Comparison of ENCODE assay signal across 6 cellular contexts in genomic region chr4:2916696-2917095, GRCh38. TPM values are rescaled to one million over a fixed set of nuclear protein-coding genes. Genes with fewer than 3 reads are reported as not detected.
DNase-seq lines count a peak whose midpoint lies in the region; ATAC-seq and TF ChIP-seq lines count a peak whose summit lies in the region.
"Not testable (repeated sequence)": the region's sequence is repeated elsewhere in the genome, so short reads cannot be mapped to it uniquely, and the experiment has no call there.

No MANE protein-coding gene starts in this region.

- H3K27ac ChIP-seq in CD4-positive, alpha-beta T cell (ENCODE audit: low read depth, low read length) = not testable (repeated sequence)

- peaks cover 42% of the 10 kb centered on the region for H3K4me1 Mint-ChIP-seq in CD4-positive, alpha-beta T cell (ENCODE audit: low read depth)
- H3K4me1 Mint-ChIP-seq in IgD-negative memory B cell (peaks cover 40 to 47% (median 43%) of the 10 kb centered on the region in 3 donors), endothelial cell (ENCODE audit: unreplicated experiment) (peaks cover 14% of the 10 kb centered on the region), natural killer cell (peaks cover 48 to 52% of the 10 kb centered on the region in 2 donors)
- H3K4me1 Mint-ChIP-seq in activated CD8-positive, alpha-beta T cell treated with anti-CD3 and anti-CD28 coated beads, Interleukin-2, amount 10 ng/mL, durations not matched to agents 7 days and 5 days (ENCODE audit: low read depth) = peaks cover 40% of the 10 kb centered on the region
- peaks cover 44 to 57% of the 10 kb centered on the region in 2 donors for H3K4me1 Mint-ChIP-seq in stimulated activated naive B cell treated with anti-CD40 and anti-IgM and Interleukin-4, amounts not matched to agents 10 μg/mL and 1 μg/mL and 100 μg/mL, for 72 hours

- POLR2A ChIA-PET in CD4-positive, alpha-beta T cell (lab: Charles Lee); activated CD8-positive, alpha-beta T cell treated with anti-CD3 and anti-CD28 coated beads, Interleukin-2, amount 10 ng/mL, durations not matched to agents 7 days and 5 days (lab: Charles Lee): not testable (repeated sequence)

- not testable (repeated sequence) for H3K4me3 Mint-ChIP-seq in CD4-positive, alpha-beta T cell; activated CD8-positive, alpha-beta T cell treated with anti-CD3 and anti-CD28 coated beads, Interleukin-2, amount 10 ng/mL, durations not matched to agents 7 days and 5 days; natural killer cell; stimulated activated naive B cell treated with anti-CD40 and anti-IgM and Interleukin-4, amounts not matched to agents 10 μg/mL and 1 μg/mL and 100 μg/mL, for 72 hours
- H3K4me3 Mint-ChIP-seq in IgD-negative memory B cell (peak overlapping the region in 1 of 4 donors; percentile 21), endothelial cell (ENCODE audit: unreplicated experiment) (peak overlapping the region; percentile 82)

- peak overlapping the region; percentile 49 for H3K27ac Mint-ChIP-seq in CD4-positive, alpha-beta T cell
- H3K27ac Mint-ChIP-seq in IgD-negative memory B cell (peak overlapping the region; percentile 68 to 99 (median 76)), natural killer cell (peak overlapping the region; percentile 79 to 87)
- H3K27ac Mint-ChIP-seq in activated CD8-positive, alpha-beta T cell treated with anti-CD3 and anti-CD28 coated beads, Interleukin-2, amount 10 ng/mL, durations not matched to agents 7 days and 5 days = peak overlapping the region; percentile 28
- H3K27ac Mint-ChIP-seq in endothelial cell (ENCODE audit: unreplicated experiment) = not testable (repeated sequence)
- peak overlapping the region; percentile 27 for H3K27ac Mint-ChIP-seq in stimulated activated naive B cell treated with anti-CD40 and anti-IgM and Interleukin-4, amounts not matched to agents 10 μg/mL and 1 μg/mL and 100 μg/mL, for 72 hours

- not testable (repeated sequence) for ATAC-seq in CD4-positive, alpha-beta T cell (ENCODE audit: poor library complexity); activated CD8-positive, alpha-beta T cell treated with anti-CD3 and anti-CD28 coated beads, Interleukin-2, amount 10 ng/mL, durations not matched to agents 7 days and 5 days; natural killer cell; stimulated activated naive B cell treated with anti-CD40 and anti-IgM and Interleukin-4, amounts not matched to agents 10 μg/mL and 1 μg/mL and 100 μg/mL, for 72 hours (replicated peaks)

- intact Hi-C loops in CD4-positive, alpha-beta T cell (cut with DNase I, micrococcal nuclease); natural killer cell (cut with micrococcal nuclease): not testable (repeated sequence)

- H3K27me3 Mint-ChIP-seq in CD4-positive, alpha-beta T cell; IgD-negative memory B cell; activated CD8-positive, alpha-beta T cell treated with anti-CD3 and anti-CD28 coated beads, Interleukin-2, amount 10 ng/mL, durations not matched to agents 7 days and 5 days (ENCODE audit: low read depth); endothelial cell (ENCODE audit: unreplicated experiment); natural killer cell (ENCODE audit: low read depth in 2 of 2); stimulated activated naive B cell treated with anti-CD40 and anti-IgM and Interleukin-4, amounts not matched to agents 10 μg/mL and 1 μg/mL and 100 μg/mL, for 72 hours: not testable (repeated sequence)

- H3K9me3 Mint-ChIP-seq in CD4-positive, alpha-beta T cell; IgD-negative memory B cell; activated CD8-positive, alpha-beta T cell treated with anti-CD3 and anti-CD28 coated beads, Interleukin-2, amount 10 ng/mL, durations not matched to agents 7 days and 5 days (ENCODE audit: insufficient read depth); endothelial cell (ENCODE audit: unreplicated experiment); natural killer cell; stimulated activated naive B cell treated with anti-CD40 and anti-IgM and Interleukin-4, amounts not matched to agents 10 μg/mL and 1 μg/mL and 100 μg/mL, for 72 hours: not testable (repeated sequence)

- CTCF ChIA-PET in CD4-positive, alpha-beta T cell (lab: Charles Lee); activated CD8-positive, alpha-beta T cell treated with anti-CD3 and anti-CD28 coated beads, Interleukin-2, amount 10 ng/mL, durations not matched to agents 7 days and 5 days (lab: Charles Lee): not testable (repeated sequence)

- H3K36me3 Mint-ChIP-seq in CD4-positive, alpha-beta T cell (ENCODE audit: low read depth) = peaks cover 81% of the 10 kb centered on the region
- H3K36me3 Mint-ChIP-seq in IgD-negative memory B cell = peaks cover 23% of the 10 kb centered on the region
- H3K36me3 Mint-ChIP-seq in activated CD8-positive, alpha-beta T cell treated with anti-CD3 and anti-CD28 coated beads, Interleukin-2, amount 10 ng/mL, durations not matched to agents 7 days and 5 days (ENCODE audit: low read depth) = peaks cover 78% of the 10 kb centered on the region
- H3K36me3 Mint-ChIP-seq in endothelial cell (ENCODE audit: low read depth, unreplicated experiment) = peaks cover 68% of the 10 kb centered on the region
- H3K36me3 Mint-ChIP-seq in natural killer cell = peaks cover 27% of the 10 kb centered on the region
- peaks cover 63 to 77% of the 10 kb centered on the region in 2 donors for H3K36me3 Mint-ChIP-seq in stimulated activated naive B cell treated with anti-CD40 and anti-IgM and Interleukin-4, amounts not matched to agents 10 μg/mL and 1 μg/mL and 100 μg/mL, for 72 hours

- not testable (repeated sequence) for H3K27me3 ChIP-seq in CD4-positive, alpha-beta T cell (ENCODE audit: control insufficient read depth, insufficient read depth, low read length)

- DNase-seq in CD4-positive, alpha-beta T cell; activated CD8-positive, alpha-beta T cell treated with anti-CD3 and anti-CD28 coated beads, Interleukin-2, amount 10 ng/mL, durations not matched to agents 7 days and 5 days; endothelial cell (ENCODE audit: low spot score); natural killer cell; stimulated activated naive B cell treated with anti-CD40 and anti-IgM and Interleukin-4, amounts not matched to agents 10 μg/mL and 1 μg/mL and 100 μg/mL, for 72 hours: not testable (repeated sequence)

- not testable (repeated sequence) for TF ChIP-seq CTCF in CD4-positive, alpha-beta T cell (IDR thresholded peaks at IDR 0.05); endothelial cell (IDR thresholded peaks at IDR 0.05; ENCODE audit: unreplicated experiment); natural killer cell (IDR thresholded peaks at IDR 0.05)

- H3K9me3 ChIP-seq in CD4-positive, alpha-beta T cell (ENCODE audit: control insufficient read depth, low read length) = not testable (repeated sequence)

RNA-seq across cellular contexts. Expression of gene NOP14, which starts 46.5 kb away (rescaled TPM):
- 10 to 100 TPM; 21.8 TPM for total RNA-seq in CD4-positive, alpha-beta T cell
- 18.9 TPM for polyA plus RNA-seq in IgD-negative memory B cell
- total RNA-seq in activated CD8-positive, alpha-beta T cell treated with anti-CD3 and anti-CD28 coated beads, Interleukin-2, amount 10 ng/mL, durations not matched to agents 7 days and 5 days = 10 to 100 TPM; 47.6 to 52.3 TPM
- total RNA-seq in endothelial cell (ENCODE audit: unreplicated experiment) (22.9 TPM), natural killer cell (10 to 100 TPM; 20.9 to 25.0 (median 21.1) TPM)

RNA-seq across cellular contexts. Expression of gene GRK4, which starts 46.7 kb away (rescaled TPM):
- total RNA-seq in CD4-positive, alpha-beta T cell = 1 to 10 TPM; 1.2 to 1.8 TPM
- 0.99 TPM for polyA plus RNA-seq in IgD-negative memory B cell
- total RNA-seq in activated CD8-positive, alpha-beta T cell treated with anti-CD3 and anti-CD28 coated beads, Interleukin-2, amount 10 ng/mL, durations not matched to agents 7 days and 5 days = 1 to 10 TPM; 2.2 to 2.6 TPM
- total RNA-seq in endothelial cell (ENCODE audit: unreplicated experiment) (5.9 TPM), natural killer cell (1 to 10 TPM; 2.0 to 6.4 (median 5.1) TPM)
